Comparison of ENCODE assay signal across 21 cellular contexts in the genomic region with DNA sequence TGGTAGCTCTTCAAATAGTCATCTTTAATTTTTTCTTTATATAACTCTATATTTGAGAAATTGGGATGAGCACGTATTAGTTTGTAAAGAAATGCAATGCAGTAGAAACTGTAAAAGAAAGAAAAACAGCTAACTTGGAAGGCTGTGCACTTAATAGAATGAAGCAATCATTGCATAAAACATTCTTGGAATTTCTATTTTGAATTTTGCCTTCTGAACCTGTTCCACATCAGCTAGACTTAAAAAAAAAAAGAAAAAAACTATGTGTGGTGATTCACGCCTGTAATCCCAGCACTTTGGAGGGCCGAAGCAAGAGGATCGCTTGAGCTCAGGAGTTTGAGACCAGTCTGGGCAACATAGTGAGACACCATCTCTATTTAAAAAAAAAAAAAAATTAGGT. TPM values are rescaled to one million over a fixed set of nuclear protein-coding genes. Genes with fewer than 3 reads are reported as not detected.
DNase-seq lines count a peak whose midpoint lies in the region; ATAC-seq and TF ChIP-seq lines count a peak whose summit lies in the region.
"Had no signal": no experiment of that assay in that cellular context is flagged by ENCODE, and none has a peak within 500 bp of the region (broad histone marks: within the 10 kb centered on the region; RNA-seq: fewer than 3 reads in every experiment).

No MANE protein-coding gene starts in this region.

- H3K4me3 Mint-ChIP-seq in activated T-cell treated with anti-CD3 and anti-CD28 coated beads, Interleukin-2, amount 50 U/mL, for 4 hours = no peak overlapping the region
- H3K4me3 Mint-ChIP-seq: nephron; T-helper 1 cell treated with Interleukin-12 subunit alpha and Interleukin-12 subunit beta and Interleukin-4 antibody, amounts not matched to agents 30 μg/mL and 1 μg/mL, for 36 hours had no signal

- peak; percentile 28 for ATAC-seq in thoracic aorta (ENCODE audit: insufficient number of reproducible peaks, low FRiP score, low read depth)
- no peak for ATAC-seq in activated T-cell treated with anti-CD3 and anti-CD28 coated beads, Interleukin-2, amount 50 U/mL, for 4 hours
- ATAC-seq in HG03520 (IDR thresholded peaks at IDR 0.05; ENCODE audit: unreplicated experiment) = no peak

- peaks cover 12% of the 10 kb centered on the region for H3K27me3 Mint-ChIP-seq in activated T-cell treated with anti-CD3 and anti-CD28 coated beads, Interleukin-2, amount 50 U/mL, for 4 hours (ENCODE audit: low read depth)

- H3K9me3 Mint-ChIP-seq in activated T-cell treated with anti-CD3 and anti-CD28 coated beads, Interleukin-2, amount 50 U/mL, for 4 hours = peaks cover 5% of the 10 kb centered on the region
- H3K9me3 Mint-ChIP-seq: nephron; T-helper 1 cell treated with Interleukin-12 subunit alpha and Interleukin-12 subunit beta and Interleukin-4 antibody, amounts not matched to agents 30 μg/mL and 1 μg/mL, for 36 hours had no signal

- no peak overlapping the region for H3K4me3 ChIP-seq in thoracic aorta
- H3K4me3 ChIP-seq: BLaER1, Peyer's patch, SJCRH30, tibial nerve had no signal

- H3K27me3 ChIP-seq in thoracic aorta (replicated peaks; ENCODE audit: insufficient read depth) = no peaks in the 10 kb centered on the region
- H3K27me3 ChIP-seq: BLaER1, Peyer's patch, SJCRH30, tibial nerve had no signal

- no peaks in the 10 kb centered on the region for H3K4me1 ChIP-seq in thoracic aorta (ENCODE audit: control insufficient read depth in 1 of 2, low read depth in 2 of 2)
- H3K4me1 ChIP-seq: Peyer's patch, SJCRH30, tibial nerve had no signal

- no peaks in the 10 kb centered on the region for H3K4me1 Mint-ChIP-seq in activated T-cell treated with anti-CD3 and anti-CD28 coated beads, Interleukin-2, amount 50 U/mL, for 4 hours (ENCODE audit: low read depth)

- no peaks in the 10 kb centered on the region for H3K9me3 ChIP-seq in thoracic aorta
- H3K9me3 ChIP-seq: Peyer's patch, SJCRH30, tibial nerve had no signal

- H3K27ac ChIP-seq in VCaP = peak overlapping the region; percentile 70
- no peak overlapping the region for H3K27ac ChIP-seq in thoracic aorta
- H3K27ac ChIP-seq: BLaER1, Peyer's patch, SJCRH30, tibial nerve, WERI-Rb-1 had no signal

- DNase-seq in GM03348 (ENCODE audit: low spot score) (peak; percentile 48), glomerular visceral epithelial cell (ENCODE audit: extremely low spot score) (peak; percentile 27), thoracic aorta (ENCODE audit: low spot score) (no peak)
- no peak for DNase-seq in activated naive CD4-positive, alpha-beta T cell treated with anti-CD3 and anti-CD28 coated beads, Interleukin-2, amount 50 U/mL, for 16 hours
- DNase-seq in activated T-cell treated with anti-CD3 and anti-CD28 coated beads, Interleukin-2, amount 50 U/mL, for 4 hours = no peak
- DNase-seq: caudate nucleus; KBM-7; MV-4-11; NCI-H1930; NK-92 treated with Interleukin-12 subunit alpha and Interleukin-12 subunit beta, amount 100 ng/mL, for 24 hours; Peyer's patch; SJCRH30; stimulated activated CD4-positive, alpha-beta T cell treated with anti-CD3 and anti-CD28 coated beads, Interleukin-2, amount 100 ng/mL, for 24 hours; stimulated activated naive CD4-positive, alpha-beta T cell treated with Interleukin-2 at 50 U/mL for 16 hours; WERI-Rb-1 had no signal

- H3K36me3 ChIP-seq in thoracic aorta = no peaks in the 10 kb centered on the region
- H3K36me3 ChIP-seq: BLaER1, Peyer's patch, SJCRH30, tibial nerve, WERI-Rb-1 had no signal

- H3K36me3 Mint-ChIP-seq in activated T-cell treated with anti-CD3 and anti-CD28 coated beads, Interleukin-2, amount 50 U/mL, for 4 hours (ENCODE audit: insufficient read depth) = no peaks in the 10 kb centered on the region

- TF ChIP-seq CTCF in VCaP (conservative IDR thresholded peaks at IDR 0.05) (no peak), thoracic aorta (IDR thresholded peaks at IDR 0.05) (no peak)

RNA-seq across cellular contexts. Expression of a gene that starts 29.4 kb away (rescaled TPM):
- under 1 TPM in 1 of 2 donors, not detected in 1; 0.54 TPM for total RNA-seq in thoracic aorta
- under 1 TPM; 0.23 to 0.46 (median 0.45) TPM for total RNA-seq in activated T-cell treated with anti-CD3 and anti-CD28 coated beads, Interleukin-2, amount 50 U/mL, for 4 hours

Comparison
In these comparisons a context has a peak if more than half of its experiments do, and no peak if none do; other contexts are left out.
1. DNase-seq: peak in GM03348 (single experiment) and glomerular visceral epithelial cell (single experiment); none in thoracic aorta (single experiment), activated naive CD4-positive, alpha-beta T cell treated with anti-CD3 and anti-CD28 coated beads, Interleukin-2, amount 50 U/mL, for 16 hours (single experiment) and activated T-cell treated with anti-CD3 and anti-CD28 coated beads, Interleukin-2, amount 50 U/mL, for 4 hours (single experiment).